ENCODE assay signal across 25 cellular contexts in genomic region chr5:144265643-144266042, GRCh38.
DNase-seq lines count a peak whose midpoint lies in the region; ATAC-seq, FAIRE-seq and TF ChIP-seq lines count a peak whose summit lies in the region.
"Had no signal": no experiment of that assay in that cellular context is flagged by ENCODE, and none has a peak within 500 bp of the region (broad histone marks: within the 10 kb centered on the region; RNA-seq: fewer than 3 reads in every experiment).

No MANE protein-coding gene starts in this region.

- POLR2A ChIA-PET in HepG2 (lab: Yijun Ruan, JAX) = no interaction called here

- in situ Hi-C loops in HepG2 (cut with HindIII; ENCODE audit: extremely low pct_ligation_motif_present, low pct_unique_long_range_greater_than_20kb) = no loop called here

- TF ChIP-seq EP300 in HepG2 (IDR thresholded peaks at IDR 0.05; ENCODE audit: low read depth in 2 of 2, low read length in 2 of 2) (no peak), HepG2 (CRISPR knock-in tag; IDR thresholded peaks at IDR 0.05; ENCODE audit: borderline replicate concordance) (no peak)

- no peak for DNase-seq in HepG2 (ENCODE audit: low spot score)
- no peak for DNase-seq in right lobe of liver
- DNase-seq in adipocyte (ENCODE audit: low read depth) = peak; percentile 55
- no peak for DNase-seq in pancreas
- DNase-seq in urothelium cell line (ENCODE audit: low spot score) = no peak
- no peak for DNase-seq in NCI-H1417 (lab: John Stamatoyannopoulos, UW)
- DNase-seq: ACHN; BE2C; C1 segment of cervical spinal cord; CD4-positive, alpha-beta memory T cell; CD4-positive, CD25-positive, alpha-beta regulatory T cell; CD8-positive, alpha-beta memory T cell; COR-L47; DMS 273 treated with DMSO at 0.1 percent for 48 hours; DMS153; DMS53; DMS79; DND-41; EL; GDM1 had no signal

- no peak for TF ChIP-seq CTCF in HepG2 (CRISPR knock-in tag; IDR thresholded peaks at IDR 0.05)
- TF ChIP-seq CTCF in right lobe of liver (IDR thresholded peaks at IDR 0.05) = no peak
- no peak for TF ChIP-seq CTCF in pancreas (IDR thresholded peaks at IDR 0.05)

- H3K27ac ChIP-seq in HepG2 (ENCODE audit: extremely low read length, insufficient read depth, low read length) (no peak overlapping the region), right lobe of liver (no peak overlapping the region), pancreas (peak overlapping the region in 2 of 4 donors; percentile 40 to 45)
- H3K27ac ChIP-seq: 22Rv1, BLaER1 had no signal

- intact Hi-C loops in HepG2 (cut with micrococcal nuclease; ENCODE audit: unreplicated experiment) = no loop called here
- intact Hi-C loops in right lobe of liver (cut with DNase I) = no loop called here
- intact Hi-C loops in pancreas (cut with DNase I) = no loop called here

- FAIRE-seq in HepG2 (lab: Jason Lieb, UNC) = no peak
- no peak for FAIRE-seq in pancreas (lab: Jason Lieb, UNC)
- no peak for FAIRE-seq in urothelium cell line (lab: Jason Lieb, UNC)
- FAIRE-seq: GM12878, GM12892, GM18507 had no signal

- BruUV-seq in HepG2 (replicated peaks; lab: Mats Ljungman, UMichigan) = no TSS peak

- no peaks in the 10 kb centered on the region for H3K79me2 ChIP-seq in HepG2 (ENCODE audit: insufficient read depth, low read length)

- 52% methylated on average over 2 of the region's 2 CpGs for WGBS in HepG2 (ENCODE audit: low lambda C conversion rate)
- WGBS in right lobe of liver (ENCODE audit: insufficient coverage, low coverage, low lambda C conversion rate, missing lambda C conversion rate) = 50% methylated on average over 2 of the region's 2 CpGs
- WGBS in pancreas, 2 donors = 40 to 43% methylated on average over 2 of the region's 2 CpGs

- TF ChIP-seq POLR2A in HepG2 (IDR thresholded peaks at IDR 0.05; ENCODE audit: insufficient read depth in 1 of 2, low read depth in 2 of 2, low read length in 2 of 2) (no peak), right lobe of liver (IDR thresholded peaks at IDR 0.05) (no peak)

- no peaks in the 10 kb centered on the region for H3K9me3 ChIP-seq in HepG2 (ENCODE audit: low read length)
- no peaks in the 10 kb centered on the region for H3K9me3 ChIP-seq in right lobe of liver
- no peaks in the 10 kb centered on the region for H3K9me3 ChIP-seq in adipocyte (ENCODE audit: control insufficient read depth, low read length)
- H3K9me3 ChIP-seq in pancreas = no peaks in the 10 kb centered on the region
- H3K9me3 ChIP-seq: BE2C, BLaER1 had no signal

- no peak overlapping the region for H3K9ac ChIP-seq in HepG2 (ENCODE audit: insufficient read depth, low read depth, low read length)
- no peak overlapping the region for H3K9ac ChIP-seq in adipocyte (ENCODE audit: low read length)
- H3K9ac ChIP-seq: BLaER1 had no signal

- H3K27me3 ChIP-seq in HepG2 (ENCODE audit: control insufficient read depth in 1 of 2, insufficient read depth in 2 of 2, low read length in 2 of 2) = no peaks in the 10 kb centered on the region
- no peaks in the 10 kb centered on the region for H3K27me3 ChIP-seq in right lobe of liver
- H3K27me3 ChIP-seq in adipocyte (replicated peaks; ENCODE audit: control insufficient read depth, insufficient read depth, low read length) = no peaks in the 10 kb centered on the region
- H3K27me3 ChIP-seq in pancreas = no peaks in the 10 kb centered on the region
- H3K27me3 ChIP-seq: BE2C, BLaER1 had no signal

- H2AFZ ChIP-seq in HepG2 (ENCODE audit: low read length) = no peak overlapping the region

- no peak for ATAC-seq in HepG2
- ATAC-seq in right lobe of liver = no peak
- peak; percentile 47 to 73 (median 64) for ATAC-seq in pancreas
- ATAC-seq: GM12878 had no signal

- CTCF ChIA-PET in HepG2 (lab: Yijun Ruan, JAX; ENCODE audit: low intra/inter-chr PET ratio, low total read pairs) = no interaction called here

- H3K4me1 ChIP-seq in HepG2 (ENCODE audit: insufficient read depth, low read length) (no peaks in the 10 kb centered on the region), right lobe of liver (no peaks in the 10 kb centered on the region), adipocyte (ENCODE audit: control insufficient read depth, insufficient read depth, low read length) (no peaks in the 10 kb centered on the region), pancreas (peaks cover 6 to 15% (median 15%) of the 10 kb centered on the region in 3 donors)
- H3K4me1 ChIP-seq: BE2C, BLaER1 had no signal

- H3K4me3 ChIP-seq in HepG2 (replicated peaks in 1 of 3; ENCODE audit: insufficient read depth in 1 of 3, low read depth in 2 of 3, low read length in 3 of 3) = no peak overlapping the region
- H3K4me3 ChIP-seq in right lobe of liver = no peak overlapping the region
- no peak overlapping the region for H3K4me3 ChIP-seq in adipocyte (ENCODE audit: low read length)
- H3K4me3 ChIP-seq in pancreas = peak overlapping the region in 1 of 4 donors; percentile 4
- H3K4me3 ChIP-seq: BLaER1, GM12878 had no signal

- TF ChIP-seq RAD21 in HepG2 (CRISPR knock-in tag; IDR thresholded peaks at IDR 0.05) = no peak

- H3K36me3 ChIP-seq in HepG2 (replicated peaks in 1 of 2; ENCODE audit: control insufficient read depth in 1 of 2, insufficient read depth in 2 of 2, low read length in 2 of 2) (no peaks in the 10 kb centered on the region), right lobe of liver (no peaks in the 10 kb centered on the region), adipocyte (ENCODE audit: control insufficient read depth, insufficient read depth, low read length, severe bottlenecking) (no peaks in the 10 kb centered on the region), pancreas (no peaks in the 10 kb centered on the region)
- H3K36me3 ChIP-seq: BE2C, BLaER1 had no signal

- no peak overlapping the region for H3K4me2 ChIP-seq in HepG2 (ENCODE audit: low read depth, low read length)
- H3K4me2 ChIP-seq: BLaER1 had no signal

- no peaks in the 10 kb centered on the region for H4K20me1 ChIP-seq in HepG2 (ENCODE audit: insufficient read depth, low read length)
- H4K20me1 ChIP-seq: BLaER1 had no signal

TF ChIP-seq in HepG2, 621 proteins besides CTCF, POLR2A, EP300 and RAD21:
- TF ChIP-seq ZZZ3 (CRISPR knock-in tag; IDR thresholded peaks at IDR 0.05; ENCODE audit: borderline replicate concordance) (no peak), CEBPB (IDR thresholded peaks at IDR 0.05; ENCODE audit: borderline replicate concordance, low read depth, low read length) (peak; percentile 37; the same call in 1 of the 2 replicates), THAP7 (CRISPR knock-in tag; IDR thresholded peaks at IDR 0.05) (no peak), CENPX (CRISPR knock-in tag; IDR thresholded peaks at IDR 0.05) (no peak)

Comparison
In these comparisons a context has a peak if more than half of its experiments do, and no peak if none do; other contexts are left out.
1. ATAC-seq: peak in pancreas (4 of 4); none in HepG2 (single experiment) and right lobe of liver (0 of 4).